1 cellular context compared by ENCODE assay signal in the genomic region with DNA sequence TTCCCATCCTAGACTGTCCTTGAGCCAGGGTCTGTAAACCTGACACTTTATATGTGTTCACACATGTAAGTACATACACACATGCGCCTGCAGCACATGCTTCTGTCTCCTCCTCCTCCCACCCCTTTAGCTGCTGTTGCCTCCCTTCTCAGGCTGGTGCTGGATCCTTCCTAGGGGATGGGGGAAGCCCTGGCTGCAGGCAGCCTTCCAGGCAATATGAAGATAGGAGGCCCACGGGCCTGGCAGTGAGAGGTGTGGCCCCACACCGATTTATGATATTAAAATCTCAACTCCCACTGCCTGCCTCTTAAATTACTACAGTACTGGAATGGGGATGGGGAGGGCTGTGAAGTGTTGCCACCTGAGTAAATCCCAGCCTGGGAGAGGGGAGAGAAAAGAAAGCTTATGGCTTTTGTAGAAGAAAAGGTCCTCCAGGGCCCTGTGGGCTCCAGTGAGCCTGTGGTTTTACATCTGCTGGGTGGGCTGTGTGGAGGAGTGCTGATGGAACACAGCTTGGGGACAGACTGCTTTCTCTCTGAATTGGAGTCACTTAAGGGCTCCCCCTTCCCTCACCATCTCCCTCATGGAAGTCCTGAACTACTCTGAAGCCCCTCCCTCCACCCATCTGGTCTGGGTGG.
TF ChIP-seq lines count a peak whose summit lies in the region.

No MANE protein-coding gene starts in this region.

TF ChIP-seq in HepG2, 621 proteins besides CTCF, POLR2A, EP300 and RAD21 (continued from another document):
- TF ChIP-seq, protein P1, sequence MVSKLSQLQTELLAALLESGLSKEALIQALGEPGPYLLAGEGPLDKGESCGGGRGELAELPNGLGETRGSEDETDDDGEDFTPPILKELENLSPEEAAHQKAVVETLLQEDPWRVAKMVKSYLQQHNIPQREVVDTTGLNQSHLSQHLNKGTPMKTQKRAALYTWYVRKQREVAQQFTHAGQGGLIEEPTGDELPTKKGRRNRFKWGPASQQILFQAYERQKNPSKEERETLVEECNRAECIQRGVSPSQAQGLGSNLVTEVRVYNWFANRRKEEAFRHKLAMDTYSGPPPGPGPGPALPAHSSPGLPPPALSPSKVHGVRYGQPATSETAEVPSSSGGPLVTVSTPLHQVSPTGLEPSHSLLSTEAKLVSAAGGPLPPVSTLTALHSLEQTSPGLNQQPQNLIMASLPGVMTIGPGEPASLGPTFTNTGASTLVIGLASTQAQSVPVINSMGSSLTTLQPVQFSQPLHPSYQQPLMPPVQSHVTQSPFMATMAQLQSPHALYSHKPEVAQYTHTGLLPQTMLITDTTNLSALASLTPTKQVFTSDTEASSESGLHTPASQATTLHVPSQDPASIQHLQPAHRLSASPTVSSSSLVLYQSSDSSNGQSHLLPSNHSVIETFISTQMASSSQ (IDR thresholded peaks at IDR 0.05; ENCODE audit: low read depth): no peak
- TF ChIP-seq, protein P1 (CRISPR knock-in tag; IDR thresholded peaks at IDR 0.05; ENCODE audit: borderline replicate concordance): no peak
- TF ChIP-seq ELF1 (CRISPR knock-in tag; IDR thresholded peaks at IDR 0.05) (no peak), ZZZ3 (CRISPR knock-in tag; IDR thresholded peaks at IDR 0.05; ENCODE audit: borderline replicate concordance) (peak; percentile 85; the same call in 1 of the 2 replicates), ARNT (IDR thresholded peaks at IDR 0.05) (no peak), ZMAT3 (CRISPR knock-in tag; conservative IDR thresholded peaks at IDR 0.05) (no peak), KAT7 (CRISPR knock-in tag; IDR thresholded peaks at IDR 0.05; ENCODE audit: borderline replicate concordance) (0 out of 2 replicates have a peak, but pooled peaks have one; percentile 5), SMAD1 (CRISPR knock-in tag; IDR thresholded peaks at IDR 0.05; ENCODE audit: borderline replicate concordance, low read depth) (no peak), ZNF792 (CRISPR knock-in tag; IDR thresholded peaks at IDR 0.05) (no peak), ZNF781 (CRISPR knock-in tag; IDR thresholded peaks at IDR 0.05; ENCODE audit: borderline replicate concordance, not compliant biosample characterization) (no peak), ATF7-NPFF (CRISPR knock-in tag; IDR thresholded peaks at IDR 0.05; ENCODE audit: low read depth) (no peak), AKAP8 (CRISPR knock-in tag; IDR thresholded peaks at IDR 0.05) (no peak), ZNF75D (CRISPR knock-in tag; IDR thresholded peaks at IDR 0.05; ENCODE audit: borderline replicate concordance) (no peak), CHCHD3 (CRISPR knock-in tag; IDR thresholded peaks at IDR 0.05) (0 out of 2 replicates have a peak, but pooled peaks have one; percentile 59), ZNF589 (CRISPR knock-in tag; conservative IDR thresholded peaks at IDR 0.05) (no peak), ZNF333 (CRISPR knock-in tag; IDR thresholded peaks at IDR 0.05; ENCODE audit: borderline replicate concordance) (no peak), SETDB1 (CRISPR knock-in tag; IDR thresholded peaks at IDR 0.05; ENCODE audit: borderline replicate concordance) (no peak), NCOA1 (CRISPR knock-in tag; IDR thresholded peaks at IDR 0.05) (no peak), CAMTA2 (CRISPR knock-in tag; IDR thresholded peaks at IDR 0.05; ENCODE audit: borderline replicate concordance) (no peak), MAZ (IDR thresholded peaks at IDR 0.05; ENCODE audit: borderline replicate concordance, low read depth, low read length) (0 out of 2 replicates have a peak, but pooled peaks have one; percentile 92), MAZ (CRISPR knock-in tag; IDR thresholded peaks at IDR 0.05; ENCODE audit: low read depth) (no peak), NFRKB (IDR thresholded peaks at IDR 0.05) (no peak), ZNF383 (CRISPR knock-in tag; IDR thresholded peaks at IDR 0.05; ENCODE audit: borderline replicate concordance) (0 out of 2 replicates have a peak, but pooled peaks have one; percentile 18), ZNF501 (CRISPR knock-in tag; IDR thresholded peaks at IDR 0.05) (peak; percentile 50), ZNF614 (CRISPR knock-in tag; IDR thresholded peaks at IDR 0.05; ENCODE audit: borderline replicate concordance) (no peak), SYNCRIP (IDR thresholded peaks at IDR 0.05; ENCODE audit: insufficient read depth, low read depth, low read length) (no peak)
- TF ChIP-seq, protein P2, sequence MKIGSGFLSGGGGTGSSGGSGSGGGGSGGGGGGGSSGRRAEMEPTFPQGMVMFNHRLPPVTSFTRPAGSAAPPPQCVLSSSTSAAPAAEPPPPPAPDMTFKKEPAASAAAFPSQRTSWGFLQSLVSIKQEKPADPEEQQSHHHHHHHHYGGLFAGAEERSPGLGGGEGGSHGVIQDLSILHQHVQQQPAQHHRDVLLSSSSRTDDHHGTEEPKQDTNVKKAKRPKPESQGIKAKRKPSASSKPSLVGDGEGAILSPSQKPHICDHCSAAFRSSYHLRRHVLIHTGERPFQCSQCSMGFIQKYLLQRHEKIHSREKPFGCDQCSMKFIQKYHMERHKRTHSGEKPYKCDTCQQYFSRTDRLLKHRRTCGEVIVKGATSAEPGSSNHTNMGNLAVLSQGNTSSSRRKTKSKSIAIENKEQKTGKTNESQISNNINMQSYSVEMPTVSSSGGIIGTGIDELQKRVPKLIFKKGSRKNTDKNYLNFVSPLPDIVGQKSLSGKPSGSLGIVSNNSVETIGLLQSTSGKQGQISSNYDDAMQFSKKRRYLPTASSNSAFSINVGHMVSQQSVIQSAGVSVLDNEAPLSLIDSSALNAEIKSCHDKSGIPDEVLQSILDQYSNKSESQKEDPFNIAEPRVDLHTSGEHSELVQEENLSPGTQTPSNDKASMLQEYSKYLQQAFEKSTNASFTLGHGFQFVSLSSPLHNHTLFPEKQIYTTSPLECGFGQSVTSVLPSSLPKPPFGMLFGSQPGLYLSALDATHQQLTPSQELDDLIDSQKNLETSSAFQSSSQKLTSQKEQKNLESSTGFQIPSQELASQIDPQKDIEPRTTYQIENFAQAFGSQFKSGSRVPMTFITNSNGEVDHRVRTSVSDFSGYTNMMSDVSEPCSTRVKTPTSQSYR (CRISPR knock-in tag; IDR thresholded peaks at IDR 0.05; ENCODE audit: borderline replicate concordance): no peak
- TF ChIP-seq, protein P3, sequence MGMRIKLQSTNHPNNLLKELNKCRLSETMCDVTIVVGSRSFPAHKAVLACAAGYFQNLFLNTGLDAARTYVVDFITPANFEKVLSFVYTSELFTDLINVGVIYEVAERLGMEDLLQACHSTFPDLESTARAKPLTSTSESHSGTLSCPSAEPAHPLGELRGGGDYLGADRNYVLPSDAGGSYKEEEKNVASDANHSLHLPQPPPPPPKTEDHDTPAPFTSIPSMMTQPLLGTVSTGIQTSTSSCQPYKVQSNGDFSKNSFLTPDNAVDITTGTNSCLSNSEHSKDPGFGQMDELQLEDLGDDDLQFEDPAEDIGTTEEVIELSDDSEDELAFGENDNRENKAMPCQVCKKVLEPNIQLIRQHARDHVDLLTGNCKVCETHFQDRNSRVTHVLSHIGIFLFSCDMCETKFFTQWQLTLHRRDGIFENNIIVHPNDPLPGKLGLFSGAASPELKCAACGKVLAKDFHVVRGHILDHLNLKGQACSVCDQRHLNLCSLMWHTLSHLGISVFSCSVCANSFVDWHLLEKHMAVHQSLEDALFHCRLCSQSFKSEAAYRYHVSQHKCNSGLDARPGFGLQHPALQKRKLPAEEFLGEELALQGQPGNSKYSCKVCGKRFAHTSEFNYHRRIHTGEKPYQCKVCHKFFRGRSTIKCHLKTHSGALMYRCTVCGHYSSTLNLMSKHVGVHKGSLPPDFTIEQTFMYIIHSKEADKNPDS (CRISPR knock-in tag; IDR thresholded peaks at IDR 0.05): no peak
- TF ChIP-seq, protein P4, sequence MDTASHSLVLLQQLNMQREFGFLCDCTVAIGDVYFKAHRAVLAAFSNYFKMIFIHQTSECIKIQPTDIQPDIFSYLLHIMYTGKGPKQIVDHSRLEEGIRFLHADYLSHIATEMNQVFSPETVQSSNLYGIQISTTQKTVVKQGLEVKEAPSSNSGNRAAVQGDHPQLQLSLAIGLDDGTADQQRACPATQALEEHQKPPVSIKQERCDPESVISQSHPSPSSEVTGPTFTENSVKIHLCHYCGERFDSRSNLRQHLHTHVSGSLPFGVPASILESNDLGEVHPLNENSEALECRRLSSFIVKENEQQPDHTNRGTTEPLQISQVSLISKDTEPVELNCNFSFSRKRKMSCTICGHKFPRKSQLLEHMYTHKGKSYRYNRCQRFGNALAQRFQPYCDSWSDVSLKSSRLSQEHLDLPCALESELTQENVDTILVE (CRISPR knock-in tag; IDR thresholded peaks at IDR 0.05): no peak
- TF ChIP-seq, protein P5, sequence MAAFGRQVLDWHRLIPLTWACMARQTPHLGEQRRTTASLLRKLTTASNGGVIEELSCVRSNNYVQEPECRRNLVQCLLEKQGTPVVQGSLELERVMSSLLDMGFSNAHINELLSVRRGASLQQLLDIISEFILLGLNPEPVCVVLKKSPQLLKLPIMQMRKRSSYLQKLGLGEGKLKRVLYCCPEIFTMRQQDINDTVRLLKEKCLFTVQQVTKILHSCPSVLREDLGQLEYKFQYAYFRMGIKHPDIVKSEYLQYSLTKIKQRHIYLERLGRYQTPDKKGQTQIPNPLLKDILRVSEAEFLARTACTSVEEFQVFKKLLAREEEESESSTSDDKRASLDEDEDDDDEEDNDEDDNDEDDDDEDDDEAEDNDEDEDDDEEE (CRISPR knock-in tag; IDR thresholded peaks at IDR 0.05): no peak
- TF ChIP-seq, protein P6, sequence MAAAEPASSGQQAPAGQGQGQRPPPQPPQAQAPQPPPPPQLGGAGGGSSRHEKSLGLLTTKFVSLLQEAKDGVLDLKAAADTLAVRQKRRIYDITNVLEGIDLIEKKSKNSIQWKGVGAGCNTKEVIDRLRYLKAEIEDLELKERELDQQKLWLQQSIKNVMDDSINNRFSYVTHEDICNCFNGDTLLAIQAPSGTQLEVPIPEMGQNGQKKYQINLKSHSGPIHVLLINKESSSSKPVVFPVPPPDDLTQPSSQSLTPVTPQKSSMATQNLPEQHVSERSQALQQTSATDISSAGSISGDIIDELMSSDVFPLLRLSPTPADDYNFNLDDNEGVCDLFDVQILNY (CRISPR knock-in tag; conservative IDR thresholded peaks at IDR 0.05): no peak
